8 cellular contexts compared by ENCODE assay signal in the genomic region with DNA sequence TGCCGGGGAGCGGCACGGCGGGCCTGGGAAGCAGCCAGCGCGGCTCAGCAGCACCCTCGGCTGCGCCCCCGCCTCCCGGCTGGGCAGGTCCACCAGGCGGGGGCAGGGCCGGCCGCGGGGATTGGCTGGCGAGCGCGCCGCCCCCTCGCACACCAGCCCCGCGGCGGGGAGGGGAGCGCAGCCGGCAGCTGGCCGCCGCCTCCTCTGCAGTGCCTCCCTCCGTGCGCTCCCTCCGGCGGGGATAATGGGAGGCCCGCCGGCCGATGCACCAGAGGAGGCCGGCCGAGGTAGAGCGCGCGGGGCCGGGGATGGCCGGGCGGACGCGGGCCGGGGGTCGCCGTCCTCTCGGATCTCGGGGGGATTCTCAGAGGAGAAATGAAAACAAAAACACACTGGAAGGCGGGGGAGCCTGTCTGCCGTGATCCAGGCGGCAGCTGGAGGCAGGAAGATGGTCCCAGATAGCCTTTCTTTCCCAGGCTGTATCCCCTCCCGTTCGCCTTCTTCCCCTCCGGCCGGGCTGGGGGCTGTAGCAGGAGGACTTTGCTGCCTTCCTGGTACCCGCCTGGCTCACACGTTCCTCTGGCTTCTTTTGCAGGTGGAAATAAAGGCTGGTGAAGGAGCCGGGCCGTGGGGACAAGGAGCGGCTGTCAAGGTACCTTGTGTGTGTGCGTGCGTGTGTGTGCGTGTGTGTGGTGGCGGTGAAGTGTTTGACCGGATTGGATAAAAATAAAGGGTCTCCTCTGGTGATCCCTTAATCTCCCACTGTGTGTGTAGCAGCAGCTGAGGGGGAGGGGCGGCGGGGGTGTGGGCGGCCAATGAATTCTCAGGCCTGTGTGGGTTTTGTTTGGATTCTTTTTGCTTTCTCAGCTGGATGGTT. TPM values are rescaled to one million over a fixed set of nuclear protein-coding genes. Genes with fewer than 3 reads are reported as not detected.
DNase-seq lines count a peak whose midpoint lies in the region; TF ChIP-seq lines count a peak whose summit lies in the region.

No MANE protein-coding gene starts in this region.

- peaks cover 48% of the 10 kb centered on the region for H3K4me1 ChIP-seq in hepatocyte (ENCODE audit: insufficient read depth)

- peak; percentile 1 for TF ChIP-seq CTCF in hepatocyte (IDR thresholded peaks at IDR 0.05; ENCODE audit: poor library complexity)

- 3% methylated on average over 40 of the region's 68 CpGs for WGBS in hepatocyte (ENCODE audit: low lambda C conversion rate, missing lambda C conversion rate)

- H3K9me3 ChIP-seq in MG63 = no peaks in the 10 kb centered on the region
- H3K9me3 ChIP-seq in hepatocyte (ENCODE audit: low read depth) = no peaks in the 10 kb centered on the region

- H3K4me3 ChIP-seq in MG63 (peak overlapping the region; percentile 47), hepatocyte (peak overlapping the region; percentile 73)

- H3K27me3 ChIP-seq in MG63 = no peaks in the 10 kb centered on the region
- H3K27me3 ChIP-seq in hepatocyte = no peaks in the 10 kb centered on the region

- H3K79me2 ChIP-seq in hepatocyte = peaks cover 84% of the 10 kb centered on the region

- peak overlapping the region; percentile 28 for H2AFZ ChIP-seq in hepatocyte

- H3K36me3 ChIP-seq in MG63 = peaks cover 8% of the 10 kb centered on the region
- H3K36me3 ChIP-seq in hepatocyte (replicated peaks; ENCODE audit: insufficient read depth, low read depth) = no peaks in the 10 kb centered on the region

- peak overlapping the region; percentile 98 for H3K4me2 ChIP-seq in hepatocyte

- DNase-seq in Daoy (ENCODE audit: low read depth) = peak; percentile 93
- DNase-seq in GOT3 (lab: John Stamatoyannopoulos, UW) = peak; percentile 53
- DNase-seq in MG63 = peak; percentile 82
- DNase-seq in T follicular helper cell (ENCODE audit: low read depth) = peak; percentile 72
- DNase-seq in anterior cingulate cortex (lab: John Stamatoyannopoulos, UW) = peak in 55 of 58 donors; percentile 44 to 92 (median 81)
- DNase-seq in hepatocyte (ENCODE audit: low spot score) = peak; percentile 95
- peak; percentile 92 for DNase-seq in putamen (ENCODE audit: low spot score)
- no peak for DNase-seq in SKM-1 treated with dmso at 0.1 percent for 144 hours (lab: John Stamatoyannopoulos, UW; ENCODE audit: unreplicated experiment)

- peaks cover 92% of the 10 kb centered on the region for H4K20me1 ChIP-seq in hepatocyte (ENCODE audit: insufficient read depth, poor library complexity, severe bottlenecking)

- no peaks in the 10 kb centered on the region for H3K9me2 ChIP-seq in hepatocyte (replicated peaks; ENCODE audit: insufficient read depth)

- peak overlapping the region; percentile 77 for H3K27ac ChIP-seq in hepatocyte

RNA-seq across cellular contexts. Expression of a gene that starts 18.0 kb away (rescaled TPM):
- total RNA-seq in Daoy (2014; rRNA removed; shearing (Covaris generic)) = 2.2 and 2.9 TPM in 2 replicates
- total RNA-seq in MG63 (2014; rRNA removed; shearing (Covaris generic); ENCODE audit: low replicate concordance) = 1.6 and 2.1 TPM in 2 replicates
- total RNA-seq in hepatocyte = 11.5 and 14.5 TPM in 2 replicates
- polyA plus RNA-seq in hepatocyte = 3.6 TPM in 2 replicates
